Comparison of ENCODE assay signal across 1 cellular context in genomic region chr13:95552208-95552538, GRCh38.
TF ChIP-seq lines count a peak whose summit lies in the region.

No MANE protein-coding gene starts in this region.

TF ChIP-seq in A549, 52 proteins besides CTCF, POLR2A, EP300 and RAD21 (continued from another document):
- no peak for TF ChIP-seq SMC3 (IDR thresholded peaks at IDR 0.05)
- TF ChIP-seq MYC (IDR thresholded peaks at IDR 0.05; ENCODE audit: borderline replicate concordance, low read length) = no peak
